1 cellular context compared by ENCODE assay signal in genomic region chr1:68188644-68189340, GRCh38.
TF ChIP-seq lines count a peak whose summit lies in the region.

No MANE protein-coding gene starts in this region.

TF ChIP-seq in IMR-90, 13 proteins besides CTCF, POLR2A, EP300 and RAD21 (continued from another document):
- TF ChIP-seq MAZ (IDR thresholded peaks at IDR 0.05; ENCODE audit: borderline replicate concordance, low read depth, low read length) (no peak), NFE2L2 (IDR thresholded peaks at IDR 0.05; ENCODE audit: low read depth, low read length) (no peak; the same call in 1 of the 2 replicates), ELK1 (IDR thresholded peaks at IDR 0.05; ENCODE audit: borderline replicate concordance, low read depth, low read length) (no peak), RFX5 (IDR thresholded peaks at IDR 0.05; ENCODE audit: low read depth, low read length) (no peak), CEBPB (IDR thresholded peaks at IDR 0.05; ENCODE audit: low read depth, low read length) (no peak), FOS (IDR thresholded peaks at IDR 0.05; ENCODE audit: low read depth, low read length) (no peak), USF2 (IDR thresholded peaks at IDR 0.05; ENCODE audit: low read depth, low read length) (no peak), MAFK (IDR thresholded peaks at IDR 0.05; ENCODE audit: low read depth, low read length) (no peak), MXI1 (IDR thresholded peaks at IDR 0.05; ENCODE audit: borderline replicate concordance, low read depth, low read length) (no peak)
